In the genomic region with DNA sequence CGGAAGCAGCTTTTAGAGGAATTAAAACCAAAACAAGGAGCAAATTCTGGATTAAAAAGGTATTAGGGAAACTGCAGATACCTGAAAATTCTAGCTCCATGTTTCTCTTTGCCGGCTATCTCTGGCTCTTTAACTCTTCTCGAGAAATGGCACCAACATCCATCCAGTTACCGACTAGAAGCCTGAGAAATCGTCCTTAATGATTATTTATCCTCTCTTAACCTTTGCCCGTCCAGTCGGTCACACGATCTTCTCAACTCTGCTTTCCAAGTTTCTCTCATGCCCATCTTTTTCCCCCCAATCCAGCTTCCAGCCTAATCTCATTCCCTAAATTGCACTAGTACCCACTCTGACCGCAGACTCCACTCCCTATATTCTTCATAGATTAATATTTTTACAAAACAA, we compare ENCODE assay signal across 1 cellular context.
TF ChIP-seq lines count a peak whose summit lies in the region.

No MANE protein-coding gene starts in this region.

TF ChIP-seq in GM23338, 12 proteins besides CTCF, POLR2A, EP300 and RAD21 (continued from another document):
- TF ChIP-seq, protein P1, sequence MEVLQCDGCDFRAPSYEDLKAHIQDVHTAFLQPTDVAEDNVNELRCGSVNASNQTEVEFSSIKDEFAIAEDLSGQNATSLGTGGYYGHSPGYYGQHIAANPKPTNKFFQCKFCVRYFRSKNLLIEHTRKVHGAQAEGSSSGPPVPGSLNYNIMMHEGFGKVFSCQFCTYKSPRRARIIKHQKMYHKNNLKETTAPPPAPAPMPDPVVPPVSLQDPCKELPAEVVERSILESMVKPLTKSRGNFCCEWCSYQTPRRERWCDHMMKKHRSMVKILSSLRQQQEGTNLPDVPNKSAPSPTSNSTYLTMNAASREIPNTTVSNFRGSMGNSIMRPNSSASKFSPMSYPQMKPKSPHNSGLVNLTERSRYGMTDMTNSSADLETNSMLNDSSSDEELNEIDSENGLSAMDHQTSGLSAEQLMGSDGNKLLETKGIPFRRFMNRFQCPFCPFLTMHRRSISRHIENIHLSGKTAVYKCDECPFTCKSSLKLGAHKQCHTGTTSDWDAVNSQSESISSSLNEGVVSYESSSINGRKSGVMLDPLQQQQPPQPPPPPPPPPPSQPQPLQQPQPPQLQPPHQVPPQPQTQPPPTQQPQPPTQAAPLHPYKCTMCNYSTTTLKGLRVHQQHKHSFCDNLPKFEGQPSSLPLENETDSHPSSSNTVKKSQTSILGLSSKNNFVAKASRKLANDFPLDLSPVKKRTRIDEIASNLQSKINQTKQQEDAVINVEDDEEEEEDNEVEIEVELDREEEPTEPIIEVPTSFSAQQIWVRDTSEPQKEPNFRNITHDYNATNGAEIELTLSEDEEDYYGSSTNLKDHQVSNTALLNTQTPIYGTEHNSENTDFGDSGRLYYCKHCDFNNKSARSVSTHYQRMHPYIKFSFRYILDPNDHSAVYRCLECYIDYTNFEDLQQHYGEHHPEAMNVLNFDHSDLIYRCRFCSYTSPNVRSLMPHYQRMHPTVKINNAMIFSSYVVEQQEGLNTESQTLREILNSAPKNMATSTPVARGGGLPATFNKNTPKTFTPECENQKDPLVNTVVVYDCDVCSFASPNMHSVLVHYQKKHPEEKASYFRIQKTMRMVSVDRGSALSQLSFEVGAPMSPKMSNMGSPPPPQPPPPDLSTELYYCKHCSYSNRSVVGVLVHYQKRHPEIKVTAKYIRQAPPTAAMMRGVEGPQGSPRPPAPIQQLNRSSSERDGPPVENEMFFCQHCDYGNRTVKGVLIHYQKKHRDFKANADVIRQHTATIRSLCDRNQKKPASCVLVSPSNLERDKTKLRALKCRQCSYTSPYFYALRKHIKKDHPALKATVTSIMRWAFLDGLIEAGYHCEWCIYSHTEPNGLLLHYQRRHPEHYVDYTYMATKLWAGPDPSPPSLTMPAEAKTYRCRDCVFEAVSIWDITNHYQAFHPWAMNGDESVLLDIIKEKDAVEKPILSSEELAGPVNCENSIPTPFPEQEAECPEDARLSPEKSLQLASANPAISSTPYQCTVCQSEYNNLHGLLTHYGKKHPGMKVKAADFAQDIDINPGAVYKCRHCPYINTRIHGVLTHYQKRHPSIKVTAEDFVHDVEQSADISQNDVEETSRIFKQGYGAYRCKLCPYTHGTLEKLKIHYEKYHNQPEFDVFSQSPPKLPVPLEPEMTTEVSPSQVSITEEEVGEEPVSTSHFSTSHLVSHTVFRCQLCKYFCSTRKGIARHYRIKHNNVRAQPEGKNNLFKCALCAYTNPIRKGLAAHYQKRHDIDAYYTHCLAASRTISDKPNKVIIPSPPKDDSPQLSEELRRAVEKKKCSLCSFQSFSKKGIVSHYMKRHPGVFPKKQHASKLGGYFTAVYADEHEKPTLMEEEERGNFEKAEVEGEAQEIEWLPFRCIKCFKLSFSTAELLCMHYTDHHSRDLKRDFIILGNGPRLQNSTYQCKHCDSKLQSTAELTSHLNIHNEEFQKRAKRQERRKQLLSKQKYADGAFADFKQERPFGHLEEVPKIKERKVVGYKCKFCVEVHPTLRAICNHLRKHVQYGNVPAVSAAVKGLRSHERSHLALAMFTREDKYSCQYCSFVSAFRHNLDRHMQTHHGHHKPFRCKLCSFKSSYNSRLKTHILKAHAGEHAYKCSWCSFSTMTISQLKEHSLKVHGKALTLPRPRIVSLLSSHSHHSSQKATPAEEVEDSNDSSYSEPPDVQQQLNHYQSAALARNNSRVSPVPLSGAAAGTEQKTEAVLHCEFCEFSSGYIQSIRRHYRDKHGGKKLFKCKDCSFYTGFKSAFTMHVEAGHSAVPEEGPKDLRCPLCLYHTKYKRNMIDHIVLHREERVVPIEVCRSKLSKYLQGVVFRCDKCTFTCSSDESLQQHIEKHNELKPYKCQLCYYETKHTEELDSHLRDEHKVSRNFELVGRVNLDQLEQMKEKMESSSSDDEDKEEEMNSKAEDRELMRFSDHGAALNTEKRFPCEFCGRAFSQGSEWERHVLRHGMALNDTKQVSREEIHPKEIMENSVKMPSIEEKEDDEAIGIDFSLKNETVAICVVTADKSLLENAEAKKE (CRISPR knock-in tag; IDR thresholded peaks at IDR 0.05): no peak
- TF ChIP-seq EZH2phosphoT487 (IDR thresholded peaks at IDR 0.05; ENCODE audit: unreplicated experiment) (no peak), POLR2AphosphoS5 (IDR thresholded peaks at IDR 0.05; ENCODE audit: low read depth) (no peak)
- TF ChIP-seq, protein P2, sequence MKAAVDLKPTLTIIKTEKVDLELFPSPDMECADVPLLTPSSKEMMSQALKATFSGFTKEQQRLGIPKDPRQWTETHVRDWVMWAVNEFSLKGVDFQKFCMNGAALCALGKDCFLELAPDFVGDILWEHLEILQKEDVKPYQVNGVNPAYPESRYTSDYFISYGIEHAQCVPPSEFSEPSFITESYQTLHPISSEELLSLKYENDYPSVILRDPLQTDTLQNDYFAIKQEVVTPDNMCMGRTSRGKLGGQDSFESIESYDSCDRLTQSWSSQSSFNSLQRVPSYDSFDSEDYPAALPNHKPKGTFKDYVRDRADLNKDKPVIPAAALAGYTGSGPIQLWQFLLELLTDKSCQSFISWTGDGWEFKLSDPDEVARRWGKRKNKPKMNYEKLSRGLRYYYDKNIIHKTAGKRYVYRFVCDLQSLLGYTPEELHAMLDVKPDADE (IDR thresholded peaks at IDR 0.05): no peak
- TF ChIP-seq, protein P3, sequence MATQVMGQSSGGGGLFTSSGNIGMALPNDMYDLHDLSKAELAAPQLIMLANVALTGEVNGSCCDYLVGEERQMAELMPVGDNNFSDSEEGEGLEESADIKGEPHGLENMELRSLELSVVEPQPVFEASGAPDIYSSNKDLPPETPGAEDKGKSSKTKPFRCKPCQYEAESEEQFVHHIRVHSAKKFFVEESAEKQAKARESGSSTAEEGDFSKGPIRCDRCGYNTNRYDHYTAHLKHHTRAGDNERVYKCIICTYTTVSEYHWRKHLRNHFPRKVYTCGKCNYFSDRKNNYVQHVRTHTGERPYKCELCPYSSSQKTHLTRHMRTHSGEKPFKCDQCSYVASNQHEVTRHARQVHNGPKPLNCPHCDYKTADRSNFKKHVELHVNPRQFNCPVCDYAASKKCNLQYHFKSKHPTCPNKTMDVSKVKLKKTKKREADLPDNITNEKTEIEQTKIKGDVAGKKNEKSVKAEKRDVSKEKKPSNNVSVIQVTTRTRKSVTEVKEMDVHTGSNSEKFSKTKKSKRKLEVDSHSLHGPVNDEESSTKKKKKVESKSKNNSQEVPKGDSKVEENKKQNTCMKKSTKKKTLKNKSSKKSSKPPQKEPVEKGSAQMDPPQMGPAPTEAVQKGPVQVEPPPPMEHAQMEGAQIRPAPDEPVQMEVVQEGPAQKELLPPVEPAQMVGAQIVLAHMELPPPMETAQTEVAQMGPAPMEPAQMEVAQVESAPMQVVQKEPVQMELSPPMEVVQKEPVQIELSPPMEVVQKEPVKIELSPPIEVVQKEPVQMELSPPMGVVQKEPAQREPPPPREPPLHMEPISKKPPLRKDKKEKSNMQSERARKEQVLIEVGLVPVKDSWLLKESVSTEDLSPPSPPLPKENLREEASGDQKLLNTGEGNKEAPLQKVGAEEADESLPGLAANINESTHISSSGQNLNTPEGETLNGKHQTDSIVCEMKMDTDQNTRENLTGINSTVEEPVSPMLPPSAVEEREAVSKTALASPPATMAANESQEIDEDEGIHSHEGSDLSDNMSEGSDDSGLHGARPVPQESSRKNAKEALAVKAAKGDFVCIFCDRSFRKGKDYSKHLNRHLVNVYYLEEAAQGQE (IDR thresholded peaks at IDR 0.05; ENCODE audit: unreplicated experiment): no peak
